Comparison of ENCODE assay signal across 8 cellular contexts in genomic region chr7:82444220-82445049, GRCh38. TPM values are rescaled to one million over a fixed set of nuclear protein-coding genes. Genes with fewer than 3 reads are reported as not detected.
DNase-seq lines count a peak whose midpoint lies in the region; ATAC-seq and TF ChIP-seq lines count a peak whose summit lies in the region.

No MANE protein-coding gene starts in this region.

- peaks cover 0 to 3% (median 0%) of the 10 kb centered on the region in 5 experiments for H3K9me3 Mint-ChIP-seq in brain

- H3K36me3 Mint-ChIP-seq in brain, result no peaks in the 10 kb centered on the region

- TF ChIP-seq CTCF in brain (conservative IDR thresholded peaks at IDR 0.05) (peak; percentile 20 to 26), right lobe of liver (IDR thresholded peaks at IDR 0.05) (no peak)

- H3K4me1 Mint-ChIP-seq in brain, result peaks cover 40% of the 10 kb centered on the region

- WGBS in right lobe of liver (ENCODE audit: insufficient coverage, low coverage, low lambda C conversion rate, missing lambda C conversion rate), result 30% methylated on average over 11 of the region's 24 CpGs

- peak; percentile 91 for DNase-seq in NCI-H2107 treated with DMSO at 0.1 percent for 48 hours (lab: John Stamatoyannopoulos, UW; ENCODE audit: unreplicated experiment)
- DNase-seq in right lobe of liver, result no peak
- DNase-seq in OCI-M2 (lab: John Stamatoyannopoulos, UW; ENCODE audit: unreplicated experiment), result no peak
- DNase-seq in posterior vena cava (ENCODE audit: low spot score), result no peak

- H3K4me3 Mint-ChIP-seq in brain, result peak overlapping the region; percentile 79 to 98 (median 95)

- H3K9me3 ChIP-seq in right lobe of liver, result no peaks in the 10 kb centered on the region

- intact Hi-C loops in right lobe of liver (cut with DNase I), result no loop called here
- intact Hi-C loops in posterior vena cava (cut with DNase I), result no loop called here

- no peaks in the 10 kb centered on the region for H3K36me3 ChIP-seq in right lobe of liver

- H3K27me3 Mint-ChIP-seq in brain, result peaks cover 23% of the 10 kb centered on the region

- no peak overlapping the region for H3K27ac ChIP-seq in right lobe of liver
- H3K27ac ChIP-seq in temporal lobe (ENCODE audit: low read depth, low read length), result peak overlapping the region; percentile 81

- H3K4me3 ChIP-seq in right lobe of liver, result peak overlapping the region; percentile 24 to 51 (median 40)

- no peak for TF ChIP-seq POLR2A in right lobe of liver (IDR thresholded peaks at IDR 0.05)

- H3K4me1 ChIP-seq in right lobe of liver, result peaks cover 0 to 8% (median 0%) of the 10 kb centered on the region in 4 donors

- peak overlapping the region; percentile 79 to 99 (median 93) for H3K27ac Mint-ChIP-seq in brain

- no peaks in the 10 kb centered on the region for H3K27me3 ChIP-seq in right lobe of liver

- ATAC-seq in GM19351 (IDR thresholded peaks at IDR 0.05; ENCODE audit: unreplicated experiment) (peak; percentile 11), right lobe of liver (peak; percentile 17 to 42 (median 28)), GM21447 (IDR thresholded peaks at IDR 0.05; ENCODE audit: unreplicated experiment) (no peak)

RNA-seq across cellular contexts. Expression of gene CACNA2D1, which starts 0.9 kb away (rescaled TPM):
- 4.6 TPM for polyA plus RNA-seq in brain (ENCODE audit: insufficient read depth, low read depth, low replicate concordance)
- total RNA-seq in right lobe of liver, result 1 to 10 TPM; 1.3 to 6.0 (median 2.2) TPM
- 219 TPM for total RNA-seq in temporal lobe
- 10 to 100 TPM; 34.3 to 39.1 TPM for total RNA-seq in posterior vena cava

Comparison
In these comparisons a context has a peak if more than half of its experiments do, and no peak if none do; other contexts are left out.
1. CTCF ChIP-seq: peak in brain (2 of 2); none in right lobe of liver (0 of 4).
2. RNA of gene CACNA2D1, which starts 0.9 kb away (total RNA-seq): 219 TPM in temporal lobe (single experiment) and 34.3 to 39.1 TPM in posterior vena cava; 1.3 to 6.0 TPM in right lobe of liver; every median in the first group is over 4 times any median in the second.